Comparison of ENCODE assay signal across 19 cellular contexts in the genomic region with DNA sequence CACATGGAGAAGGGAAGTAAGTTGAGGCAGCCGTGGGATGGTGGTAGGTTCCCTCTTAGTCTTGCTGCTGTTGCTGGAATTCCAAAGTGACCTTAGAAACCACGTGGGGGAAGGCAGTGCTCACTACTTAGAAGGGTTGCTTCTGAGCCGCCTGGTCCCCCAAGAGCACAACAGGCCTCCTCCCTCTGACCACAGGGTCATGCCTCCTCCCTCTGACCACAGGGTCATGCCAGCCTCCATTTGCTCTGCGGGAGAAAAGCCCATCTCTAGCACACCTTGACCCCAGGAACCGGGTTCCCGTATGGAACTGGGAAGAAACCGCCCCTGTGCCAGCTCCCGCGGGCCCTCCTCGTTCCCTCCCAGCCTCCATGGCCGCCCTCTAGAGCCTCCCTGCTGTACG. TPM values are rescaled to one million over a fixed set of nuclear protein-coding genes. Genes with fewer than 3 reads are reported as not detected.
DNase-seq lines count a peak whose midpoint lies in the region; ATAC-seq, FAIRE-seq and TF ChIP-seq lines count a peak whose summit lies in the region.
"Had no signal": no experiment of that assay in that cellular context is flagged by ENCODE, and none has a peak within 500 bp of the region (broad histone marks: within the 10 kb centered on the region; RNA-seq: fewer than 3 reads in every experiment).

No MANE protein-coding gene starts in this region.

- TF ChIP-seq CTCF in HepG2 (CRISPR knock-in tag; IDR thresholded peaks at IDR 0.05) (no peak), right lobe of liver (IDR thresholded peaks at IDR 0.05) (no peak), K562 (IDR thresholded peaks at IDR 0.05 in 2 of 3, conservative IDR thresholded peaks at IDR 0.05 in 1 of 3; ENCODE audit: insufficient read depth in 2 of 3, low read depth in 1 of 3, low read length in 3 of 3) (no peak), neural progenitor cell (IDR thresholded peaks at IDR 0.05) (no peak)

- peak overlapping the region; percentile 65 for H4K8ac ChIP-seq in neuronal stem cell (ENCODE audit: low read depth, low read length)

- no peaks in the 10 kb centered on the region for H3K36me3 ChIP-seq in HepG2 (replicated peaks in 1 of 2; ENCODE audit: control insufficient read depth in 1 of 2, insufficient read depth in 2 of 2, low read length in 2 of 2)
- no peaks in the 10 kb centered on the region for H3K36me3 ChIP-seq in right lobe of liver
- H3K36me3 ChIP-seq in K562 (ENCODE audit: control insufficient read depth, insufficient read depth, low read length), result no peaks in the 10 kb centered on the region
- no peaks in the 10 kb centered on the region for H3K36me3 ChIP-seq in neuronal stem cell (replicated peaks in 1 of 2; ENCODE audit: control insufficient read depth in 2 of 2, insufficient read depth in 2 of 2, low read length in 2 of 2)
- no peaks in the 10 kb centered on the region for H3K36me3 ChIP-seq in neural progenitor cell

- no peak overlapping the region for H4K91ac ChIP-seq in neuronal stem cell (ENCODE audit: low read depth, low read length, poor library complexity)

- TF ChIP-seq POLR2A in HepG2 (IDR thresholded peaks at IDR 0.05; ENCODE audit: insufficient read depth in 1 of 2, low read depth in 2 of 2, low read length in 2 of 2) (no peak), right lobe of liver (IDR thresholded peaks at IDR 0.05) (no peak), K562 (conservative IDR thresholded peaks at IDR 0.05) (no peak)

- TF ChIP-seq RAD21 in HepG2 (CRISPR knock-in tag; IDR thresholded peaks at IDR 0.05) (no peak), K562 (CRISPR knock-in tag; conservative IDR thresholded peaks at IDR 0.05 in 1 of 2, IDR thresholded peaks at IDR 0.05 in 1 of 2) (no peak)

- no peak overlapping the region for H3K27ac ChIP-seq in HepG2 (ENCODE audit: extremely low read length, insufficient read depth, low read length)
- H3K27ac ChIP-seq in right lobe of liver, result no peak overlapping the region
- no peak overlapping the region for H3K27ac ChIP-seq in K562 (ENCODE audit: extremely low read depth, low read depth, low read length)
- no peak overlapping the region for H3K27ac ChIP-seq in neuronal stem cell (replicated peaks; ENCODE audit: low read length)
- no peak overlapping the region for H3K27ac ChIP-seq in neural progenitor cell
- H3K27ac ChIP-seq: 22Rv1 had no signal

- CTCF ChIA-PET in HepG2 (lab: Yijun Ruan, JAX; ENCODE audit: low intra/inter-chr PET ratio, low total read pairs) (no interaction called here), K562 (lab: Yijun Ruan, JAX; ENCODE audit: low intra/inter-chr PET ratio) (no interaction called here)

- BruUV-seq in HepG2 (replicated peaks; lab: Mats Ljungman, UMichigan), result no TSS peak
- no TSS peak for BruUV-seq in K562 (replicated peaks; lab: Mats Ljungman, UMichigan)

- H2BK5ac ChIP-seq in neuronal stem cell (ENCODE audit: low read length), result no peak overlapping the region

- H3K79me2 ChIP-seq in HepG2 (ENCODE audit: insufficient read depth, low read length), result no peaks in the 10 kb centered on the region
- H3K79me2 ChIP-seq in K562 (ENCODE audit: control insufficient read depth, insufficient read depth, low read length), result no peaks in the 10 kb centered on the region
- no peaks in the 10 kb centered on the region for H3K79me2 ChIP-seq in neural progenitor cell (ENCODE audit: low read depth)

- H3K4me1 ChIP-seq in HepG2 (ENCODE audit: insufficient read depth, low read length), result peaks cover 16% of the 10 kb centered on the region
- H3K4me1 ChIP-seq in right lobe of liver, result peaks cover 0 to 9% (median 4%) of the 10 kb centered on the region in 4 donors
- H3K4me1 ChIP-seq in K562 (replicated peaks in 1 of 2; ENCODE audit: control insufficient read depth in 2 of 2, insufficient read depth in 2 of 2, low read length in 2 of 2), result peaks cover 0 to 87% of the 10 kb centered on the region in 2 experiments; a peak in 3 of 5 replicates
- H3K4me1 ChIP-seq in neuronal stem cell (ENCODE audit: control insufficient read depth in 2 of 2, insufficient read depth in 1 of 2, low read depth in 1 of 2, low read length in 2 of 2), result peaks cover 0 to 7% of the 10 kb centered on the region in 2 donors
- peaks cover 10% of the 10 kb centered on the region for H3K4me1 ChIP-seq in neural progenitor cell

- peaks cover 7% of the 10 kb centered on the region for H3K79me1 ChIP-seq in neuronal stem cell (ENCODE audit: low read depth, low read length)

- no peak overlapping the region for H3K18ac ChIP-seq in neuronal stem cell (ENCODE audit: low read length)

- in situ Hi-C loops in HepG2 (cut with HindIII; ENCODE audit: extremely low pct_ligation_motif_present, low pct_unique_long_range_greater_than_20kb), result loop anchor here (10.0 kb wide), 1 partner anchor 245 kb away; no protein-coding TSS in a partner anchor
- in situ Hi-C loops in K562 (cut with MboI), result loop anchor here (10.0 kb wide), 1 partner anchor 85 kb away; no protein-coding TSS in a partner anchor

- H3K4me3 ChIP-seq in HepG2 (replicated peaks in 1 of 3; ENCODE audit: insufficient read depth in 1 of 3, low read depth in 2 of 3, low read length in 3 of 3) (no peak overlapping the region), right lobe of liver (no peak overlapping the region), K562 (no peak overlapping the region), neuronal stem cell (ENCODE audit: low read length in 2 of 2) (no peak overlapping the region), neural progenitor cell (no peak overlapping the region)
- H3K4me3 ChIP-seq: GM23338 had no signal

- no peak overlapping the region for H3K27ac Mint-ChIP-seq in neural progenitor cell
- H3K27ac Mint-ChIP-seq: CD4-positive, alpha-beta memory T cell; GM23338 had no signal

- H3K4me2 ChIP-seq in HepG2 (ENCODE audit: low read depth, low read length) (no peak overlapping the region), K562 (ENCODE audit: insufficient read depth, low read length) (no peak overlapping the region), neuronal stem cell (ENCODE audit: insufficient read depth, low read length, poor library complexity, severe bottlenecking) (no peak overlapping the region), neural progenitor cell (no peak overlapping the region)
- H3K4me2 ChIP-seq: GM23338 had no signal

- H3K4me1 Mint-ChIP-seq in neural progenitor cell, result peaks cover 4% of the 10 kb centered on the region
- H3K4me1 Mint-ChIP-seq: GM23338 had no signal

- H3K9me1 ChIP-seq in K562 (ENCODE audit: control insufficient read depth, insufficient read depth, low read length), result no peaks in the 10 kb centered on the region

- no peak overlapping the region for H3K4ac ChIP-seq in neuronal stem cell (ENCODE audit: low read length)

- no peaks in the 10 kb centered on the region for H3K9me3 Mint-ChIP-seq in neural progenitor cell
- H3K9me3 Mint-ChIP-seq: CD4-positive, alpha-beta memory T cell; GM23338 had no signal

- H2BK12ac ChIP-seq in neuronal stem cell (ENCODE audit: low read length), result no peak overlapping the region

- TF ChIP-seq EP300 in HepG2 (IDR thresholded peaks at IDR 0.05; ENCODE audit: low read depth in 2 of 2, low read length in 2 of 2) (no peak), HepG2 (CRISPR knock-in tag; IDR thresholded peaks at IDR 0.05; ENCODE audit: borderline replicate concordance) (no peak), K562 (IDR thresholded peaks at IDR 0.05; ENCODE audit: low read length) (no peak)

- 11% methylated on average over 12 of the region's 12 CpGs for WGBS in HepG2 (ENCODE audit: low lambda C conversion rate)
- WGBS in right lobe of liver (ENCODE audit: insufficient coverage, low coverage, low lambda C conversion rate, missing lambda C conversion rate), result 80% methylated on average over 1 of the region's 12 CpGs
- WGBS in K562 (ENCODE audit: insufficient coverage, low coverage, missing lambda C conversion rate), result 20% methylated on average over 7 of the region's 12 CpGs
- no CpG with 5 or more reads among the region's 12 CpGs for WGBS in neuronal stem cell (ENCODE audit: extremely low coverage in 2 of 2, insufficient read length in 2 of 2, insufficient replicate concordance in 1 of 2), 2 donors

- DNase-seq in HepG2 (ENCODE audit: low spot score), result no peak
- no peak for DNase-seq in right lobe of liver
- DNase-seq in K562 (ENCODE audit: extremely low read depth in 1 of 4, low spot score in 3 of 4), result no peak
- no peak for DNase-seq in neuronal stem cell (ENCODE audit: low spot score)
- no peak for DNase-seq in neural progenitor cell (ENCODE audit: low spot score)
- no peak for DNase-seq in germinal center (ENCODE audit: low spot score)
- DNase-seq: C1 segment of cervical spinal cord; Calu3; CD4-positive, alpha-beta memory T cell; COR-L47; DMS53; DMS79 treated with DMSO at 0.1 percent for 48 hours; GF-D8; HCEC 1CT had no signal

- H3F3A ChIP-seq in neural progenitor cell (ENCODE audit: low read depth), result no peaks in the 10 kb centered on the region

- H2AFZ ChIP-seq in HepG2 (ENCODE audit: low read length) (no peak overlapping the region), K562 (ENCODE audit: low read depth, low read length) (no peak overlapping the region), neuronal stem cell (ENCODE audit: low read length) (no peak overlapping the region), neural progenitor cell (replicated peaks) (no peak overlapping the region)
- H2AFZ ChIP-seq: GM23338 had no signal

- POLR2A ChIA-PET in HepG2 (lab: Yijun Ruan, JAX) (no interaction called here), K562 (lab: Yijun Ruan, JAX) (no interaction called here)

- no peaks in the 10 kb centered on the region for H3K9me3 ChIP-seq in HepG2 (ENCODE audit: low read length)
- no peaks in the 10 kb centered on the region for H3K9me3 ChIP-seq in right lobe of liver
- H3K9me3 ChIP-seq in K562 (replicated peaks; ENCODE audit: control insufficient read depth, insufficient read depth, low read depth, low read length), result no peaks in the 10 kb centered on the region
- H3K9me3 ChIP-seq in neuronal stem cell (replicated peaks in 1 of 2; ENCODE audit: control insufficient read depth in 2 of 2, insufficient read depth in 1 of 2, low read depth in 1 of 2, low read length in 2 of 2), result no peaks in the 10 kb centered on the region
- no peaks in the 10 kb centered on the region for H3K9me3 ChIP-seq in neural progenitor cell (ENCODE audit: low read depth)

- no peak overlapping the region for H2AK5ac ChIP-seq in neuronal stem cell (ENCODE audit: low read depth, low read length)

- H4K20me1 ChIP-seq in HepG2 (ENCODE audit: insufficient read depth, low read length) (peaks cover 8% of the 10 kb centered on the region; the same call in 1 of the 2 replicates), K562 (replicated peaks; ENCODE audit: control insufficient read depth, insufficient read depth, low read length) (peaks cover 4% of the 10 kb centered on the region), neural progenitor cell (ENCODE audit: low read depth) (no peaks in the 10 kb centered on the region)

- intact Hi-C loops in HepG2 (cut with micrococcal nuclease; ENCODE audit: unreplicated experiment), result no loop called here
- intact Hi-C loops in right lobe of liver (cut with DNase I), result loop anchor here (5.0 kb wide), 3 partner anchors 88 to 123 kb away; no protein-coding TSS in a partner anchor
- intact Hi-C loops in K562 (cut with micrococcal nuclease), result no loop called here

- H3K23ac ChIP-seq in neuronal stem cell (ENCODE audit: low read depth, low read length, poor library complexity), result peak overlapping the region; percentile 55

- no peaks in the 10 kb centered on the region for H3K36me3 Mint-ChIP-seq in neural progenitor cell
- H3K36me3 Mint-ChIP-seq: CD4-positive, alpha-beta memory T cell had no signal

- no peak overlapping the region for H3K14ac ChIP-seq in neuronal stem cell (ENCODE audit: low read length)

- H2BK15ac ChIP-seq in neuronal stem cell (ENCODE audit: low read length), result no peak overlapping the region

- H3K27me3 Mint-ChIP-seq in neural progenitor cell (ENCODE audit: insufficient read depth, low read depth), result peaks cover 9% of the 10 kb centered on the region
- H3K27me3 Mint-ChIP-seq: CD4-positive, alpha-beta memory T cell had no signal

- H2BK120ac ChIP-seq in neuronal stem cell (ENCODE audit: low read depth, low read length), result no peak overlapping the region

- FAIRE-seq in HepG2 (lab: Jason Lieb, UNC) (no peak), K562 (lab: Jason Lieb, UNC) (no peak)
- FAIRE-seq: GM12891, GM18507, H54 had no signal

- ATAC-seq in HepG2, result no peak
- no peak for ATAC-seq in right lobe of liver
- no peak for ATAC-seq in K562
- ATAC-seq: GM23338 had no signal

- H3K4me3 Mint-ChIP-seq in neural progenitor cell, result no peak overlapping the region
- H3K4me3 Mint-ChIP-seq: CD4-positive, alpha-beta memory T cell; GM23338 had no signal

- H3K9ac ChIP-seq in HepG2 (ENCODE audit: insufficient read depth, low read depth, low read length) (no peak overlapping the region), K562 (ENCODE audit: insufficient read depth in 1 of 2, low read depth in 2 of 2, low read length in 2 of 2) (no peak overlapping the region), neuronal stem cell (ENCODE audit: low read depth, low read length, poor library complexity) (no peak overlapping the region), neural progenitor cell (no peak overlapping the region)

- H3K27me3 ChIP-seq in HepG2 (ENCODE audit: control insufficient read depth in 1 of 2, insufficient read depth in 2 of 2, low read length in 2 of 2), result peaks cover 50 to 93% of the 10 kb centered on the region in 2 experiments
- no peaks in the 10 kb centered on the region for H3K27me3 ChIP-seq in right lobe of liver
- peaks cover 9 to 29% of the 10 kb centered on the region in 2 experiments; a peak in 4 of 5 replicates for H3K27me3 ChIP-seq in K562 (ENCODE audit: control insufficient read depth in 2 of 2, insufficient read depth in 2 of 2, low read length in 2 of 2)
- H3K27me3 ChIP-seq in neuronal stem cell (ENCODE audit: control insufficient read depth in 3 of 3, insufficient read depth in 3 of 3, low read depth in 1 of 3, low read length in 3 of 3), result peaks cover 0 to 53% (median 0%) of the 10 kb centered on the region in 3 experiments
- H3K27me3 ChIP-seq in neural progenitor cell, result peaks cover 8% of the 10 kb centered on the region

RNA-seq across cellular contexts. Expression of a gene that starts 13.4 kb away (rescaled TPM):
- total RNA-seq in HepG2 (2016; rRNA removed; fragmentation: Illumina TruSeq; extraction: Trizol) (3.4 and 3.8 TPM in 2 replicates), right lobe of liver (10 to 100 TPM in 2 of 6 experiments, 1 to 10 TPM in 4; 3.8 to 15.5 (median 8.3) TPM), K562 (2014; rRNA removed) (4.5 and 8.7 TPM in 2 replicates), K562 (2014; rRNA removed; fragmentation: Illumina TruSeq; extraction: Trizol) (0.26 and 0.47 TPM in 2 replicates), K562 (2015; rRNA removed; fragmentation: Illumina TruSeq; extraction: Trizol) (3.2 and 4.5 TPM in 2 replicates), K562 (2021) (32.7 and 35.9 TPM in 2 replicates), neural progenitor cell (ENCODE audit: low replicate concordance) (0.36 and 0.96 TPM in 2 replicates)
- 0.81 and 2.1 TPM in 2 replicates for total RNA-seq in HepG2 (2016; cell fraction: cytosol; rRNA removed; fragmentation: Illumina TruSeq; extraction: Trizol; ENCODE audit: low read depth)
- 3.4 and 3.9 TPM in 2 replicates for total RNA-seq in HepG2 (2016; cell fraction: insoluble cytoplasmic fraction; rRNA removed; fragmentation: Illumina TruSeq; extraction: Trizol)
- 3.4 and 4.3 TPM in 2 replicates for total RNA-seq in HepG2 (2016; cell fraction: membrane; rRNA removed; fragmentation: Illumina TruSeq; extraction: Trizol)
- total RNA-seq in HepG2 (2016; cell fraction: nucleus; rRNA removed; fragmentation: Illumina TruSeq; extraction: Trizol), result 3.4 and 6.6 TPM in 2 replicates
- polyA plus RNA-seq in HepG2 (2011; rRNA removed) (1.3 and 1.7 TPM in 2 replicates), K562 (2011; rRNA removed) (0.88 and 1.4 TPM in 2 replicates), K562 (2014; fragmentation: Illumina TruSeq; extraction: Trizol) (1.2 and 5.1 TPM in 2 replicates), K562 (2014; fragmentation: Nextera tagmentation; extraction: Ambion mirVana) (under 1 TPM; 0.03 to 0.11 TPM), K562 (2014; rRNA removed) (4.7 and 5.5 TPM in 2 replicates)
- 0.79 and 1.3 TPM in 2 replicates for polyA plus RNA-seq in HepG2 (2011; cell fraction: cytosol; rRNA removed)
- 7.1 and 7.6 TPM in 2 replicates for polyA plus RNA-seq in HepG2 (2011; cell fraction: nucleus; rRNA removed)
- polyA plus RNA-seq in HepG2 (2012), result 7.2 and 7.6 TPM in 2 replicates
- 1.2 TPM in 2 replicates for polyA plus RNA-seq in HepG2 (2016; cell fraction: cytosol; fragmentation: Illumina TruSeq; extraction: Trizol; ENCODE audit: low read depth)
- 3.7 and 8.7 TPM in 2 replicates for polyA plus RNA-seq in HepG2 (2016; cell fraction: insoluble cytoplasmic fraction; fragmentation: Illumina TruSeq; extraction: Trizol; ENCODE audit: low read depth)
- polyA plus RNA-seq in HepG2 (2016; cell fraction: membrane; fragmentation: Illumina TruSeq; extraction: Trizol; ENCODE audit: low read depth), result 2.7 and 4.8 TPM in 2 replicates
- polyA plus RNA-seq in HepG2 (2016; cell fraction: nucleus; fragmentation: Illumina TruSeq; extraction: Trizol; ENCODE audit: insufficient read depth, low read depth), result 14.0 and 14.3 TPM in 2 replicates
- polyA minus RNA-seq in HepG2 (2011; rRNA and poly(A)+ RNA removed; ENCODE audit: low replicate concordance), result 0.98 and 4.2 TPM in 2 replicates
- 2.7 and 6.6 TPM in 2 replicates for polyA minus RNA-seq in HepG2 (2011; cell fraction: cytosol; rRNA and poly(A)+ RNA removed)
- 5.0 and 7.5 TPM in 2 replicates for polyA minus RNA-seq in HepG2 (2011; cell fraction: nucleus; rRNA and poly(A)+ RNA removed)
- total RNA-seq in K562 (2011; cell fraction: chromatin; rRNA removed; ENCODE audit: low replicate concordance), result 14.4 and 38.8 TPM in 2 replicates
- 25.3 and 27.9 TPM in 2 replicates for total RNA-seq in K562 (2011; cell fraction: nucleolus; rRNA removed)
- 16.8 and 18.9 TPM in 2 replicates for total RNA-seq in K562 (2011; cell fraction: nucleoplasm; rRNA removed)
- polyA plus RNA-seq in K562 (2011; cell fraction: cytosol; rRNA removed), result 0.81 and 4.8 TPM in 2 replicates
- polyA plus RNA-seq in K562 (2011; cell fraction: nucleus; rRNA removed), result 3.4 and 13.6 TPM in 2 replicates
- polyA plus RNA-seq in K562 (2012), result 7.9 and 12.2 TPM in 2 replicates
- polyA minus RNA-seq in K562 (2011; rRNA and poly(A)+ RNA removed), result 0.30 and 1.1 TPM in 2 replicates
- 12.3 and 14.7 TPM in 2 replicates for polyA minus RNA-seq in K562 (2011; cell fraction: cytosol; rRNA and poly(A)+ RNA removed)
- 7.7 and 10.1 TPM in 2 replicates for polyA minus RNA-seq in K562 (2011; cell fraction: nucleus; rRNA and poly(A)+ RNA removed)
- polyA plus RNA-seq in neuronal stem cell (2013, experiment 1 of 2), result 3.8 TPM
- 4.0 TPM for polyA plus RNA-seq in neuronal stem cell (2013, experiment 2 of 2)

RNA-seq across cellular contexts. Expression of a gene that starts 56.9 kb away (rescaled TPM):
- total RNA-seq in HepG2 (2016; rRNA removed; fragmentation: Illumina TruSeq; extraction: Trizol) (not detected in 2 replicates), right lobe of liver (1 to 10 TPM in 2 of 6 experiments, under 1 TPM in 4; 0.22 to 1.3 (median 0.37) TPM), K562 (2014; rRNA removed) (under 0.01 TPM in 1 of 2 replicates, not detected in the other), K562 (2014; rRNA removed; fragmentation: Illumina TruSeq; extraction: Trizol) (not detected in 2 replicates), K562 (2015; rRNA removed; fragmentation: Illumina TruSeq; extraction: Trizol) (not detected in 2 replicates), K562 (2021) (0.02 and 0.04 TPM in 2 replicates), neural progenitor cell (ENCODE audit: low replicate concordance) (0.02 and 0.03 TPM in 2 replicates)
- total RNA-seq in HepG2 (2016; cell fraction: cytosol; rRNA removed; fragmentation: Illumina TruSeq; extraction: Trizol; ENCODE audit: low read depth), result not detected in 2 replicates
- total RNA-seq in HepG2 (2016; cell fraction: insoluble cytoplasmic fraction; rRNA removed; fragmentation: Illumina TruSeq; extraction: Trizol), result not detected in 2 replicates
- not detected in 2 replicates for total RNA-seq in HepG2 (2016; cell fraction: membrane; rRNA removed; fragmentation: Illumina TruSeq; extraction: Trizol)
- total RNA-seq in HepG2 (2016; cell fraction: nucleus; rRNA removed; fragmentation: Illumina TruSeq; extraction: Trizol), result not detected in 2 replicates
- polyA plus RNA-seq in HepG2 (2011; rRNA removed) (not detected in 2 replicates), K562 (2011; rRNA removed) (not detected in 2 replicates), K562 (2014; fragmentation: Illumina TruSeq; extraction: Trizol) (0.01 TPM in 1 of 2 replicates, not detected in the other), K562 (2014; fragmentation: Nextera tagmentation; extraction: Ambion mirVana) (not detected), K562 (2014; rRNA removed) (0.01 TPM in 1 of 2 replicates, not detected in the other)
- not detected in 2 replicates for polyA plus RNA-seq in HepG2 (2011; cell fraction: cytosol; rRNA removed)
- polyA plus RNA-seq in HepG2 (2011; cell fraction: nucleus; rRNA removed), result 0.02 TPM in 1 of 2 replicates, not detected in the other
- not detected in 2 replicates for polyA plus RNA-seq in HepG2 (2012)
- polyA plus RNA-seq in HepG2 (2016; cell fraction: cytosol; fragmentation: Illumina TruSeq; extraction: Trizol; ENCODE audit: low read depth), result not detected in 2 replicates
- polyA plus RNA-seq in HepG2 (2016; cell fraction: insoluble cytoplasmic fraction; fragmentation: Illumina TruSeq; extraction: Trizol; ENCODE audit: low read depth), result not detected in 2 replicates
- polyA plus RNA-seq in HepG2 (2016; cell fraction: membrane; fragmentation: Illumina TruSeq; extraction: Trizol; ENCODE audit: low read depth), result not detected in 2 replicates
- polyA plus RNA-seq in HepG2 (2016; cell fraction: nucleus; fragmentation: Illumina TruSeq; extraction: Trizol; ENCODE audit: insufficient read depth, low read depth), result not detected in 2 replicates
- polyA minus RNA-seq in HepG2 (2011; rRNA and poly(A)+ RNA removed; ENCODE audit: low replicate concordance), result not detected in 2 replicates
- not detected in 2 replicates for polyA minus RNA-seq in HepG2 (2011; cell fraction: cytosol; rRNA and poly(A)+ RNA removed)
- polyA minus RNA-seq in HepG2 (2011; cell fraction: nucleus; rRNA and poly(A)+ RNA removed), result not detected in 2 replicates
- total RNA-seq in K562 (2011; cell fraction: chromatin; rRNA removed; ENCODE audit: low replicate concordance), result 0.04 and 0.09 TPM in 2 replicates
- total RNA-seq in K562 (2011; cell fraction: nucleolus; rRNA removed), result 0.13 and 0.17 TPM in 2 replicates
- under 0.01 and 0.08 TPM in 2 replicates for total RNA-seq in K562 (2011; cell fraction: nucleoplasm; rRNA removed)
- under 0.01 and 0.01 TPM in 2 replicates for polyA plus RNA-seq in K562 (2011; cell fraction: cytosol; rRNA removed)
- polyA plus RNA-seq in K562 (2011; cell fraction: nucleus; rRNA removed), result 0.01 and 0.03 TPM in 2 replicates
- 0.01 TPM in 2 replicates for polyA plus RNA-seq in K562 (2012)
- under 0.01 and 0.04 TPM in 2 replicates for polyA minus RNA-seq in K562 (2011; rRNA and poly(A)+ RNA removed)
- 0.09 and 0.10 TPM in 2 replicates for polyA minus RNA-seq in K562 (2011; cell fraction: cytosol; rRNA and poly(A)+ RNA removed)
- under 0.01 and 0.11 TPM in 2 replicates for polyA minus RNA-seq in K562 (2011; cell fraction: nucleus; rRNA and poly(A)+ RNA removed)
- 0.26 TPM for polyA plus RNA-seq in neuronal stem cell (2013, experiment 1 of 2)
- polyA plus RNA-seq in neuronal stem cell (2013, experiment 2 of 2), result 0.29 TPM

Comparison
In these comparisons a context has a peak if more than half of its experiments do, and no peak if none do; other contexts are left out.
1. intact Hi-C loops: an anchor here in right lobe of liver (5.0 kb wide); none called in HepG2 and K562.